9 cellular contexts compared by ENCODE assay signal in genomic region chr5:139671096-139671841, GRCh38. TPM values are rescaled to one million over a fixed set of nuclear protein-coding genes. Genes with fewer than 3 reads are reported as not detected.
DNase-seq lines count a peak whose midpoint lies in the region; ATAC-seq and FAIRE-seq lines count a peak whose summit lies in the region.
"Had no signal": no experiment of that assay in that cellular context is flagged by ENCODE, and none has a peak within 500 bp of the region (broad histone marks: within the 10 kb centered on the region; RNA-seq: fewer than 3 reads in every experiment).

No MANE protein-coding gene starts in this region.

- FAIRE-seq in GM18507 (lab: Jason Lieb, UNC), result peak; percentile 78

- no peak for ATAC-seq in HG03520 (IDR thresholded peaks at IDR 0.05; ENCODE audit: unreplicated experiment)

- H3K4me3 ChIP-seq in skin epidermis, result no peak overlapping the region

- DNase-seq in GM18507 (ENCODE audit: extremely low spot score, insufficient read length, low read depth) (no peak), SW480 (ENCODE audit: low spot score) (peak; percentile 77), hepatic stellate cell (ENCODE audit: low spot score) (peak; percentile 85), AG08396 (ENCODE audit: low spot score) (no peak), NCI-H510A treated with DMSO at 0.1 percent for 48 hours (lab: John Stamatoyannopoulos, UW) (no peak)
- DNase-seq in activated T-helper 1 cell treated with anti-CD3 and anti-CD28 coated beads, Interleukin-12 subunit alpha, Interleukin-12 subunit beta, Interleukin-2, Interleukin-4 antibody, amounts not matched to agents 30 ng/mL and 10 ng/mL and 1 ng/mL, durations not matched to agents 14 hours and 24 hours and 36 hours (ENCODE audit: low spot score), result no peak

- no peak overlapping the region for H3K27ac Mint-ChIP-seq in activated T-helper 1 cell treated with anti-CD3 and anti-CD28 coated beads, Interleukin-12 subunit alpha, Interleukin-12 subunit beta, Interleukin-2, Interleukin-4 antibody, amounts not matched to agents 30 ng/mL and 10 ng/mL and 1 ng/mL, durations not matched to agents 14 hours and 24 hours and 36 hours
- H3K27ac Mint-ChIP-seq: T-helper 2 cell treated with Interferon-gamma antibody and Interleukin-4, amounts not matched to agents 5 μg/mL and 100 μg/mL, for 36 hours had no signal

- peaks cover 32% of the 10 kb centered on the region for H3K4me1 Mint-ChIP-seq in activated T-helper 1 cell treated with anti-CD3 and anti-CD28 coated beads, Interleukin-12 subunit alpha, Interleukin-12 subunit beta, Interleukin-2, Interleukin-4 antibody, amounts not matched to agents 30 ng/mL and 10 ng/mL and 1 ng/mL, durations not matched to agents 14 hours and 24 hours and 36 hours (ENCODE audit: low read depth)

- H3K27ac ChIP-seq in skin epidermis, result peak overlapping the region in 19 of 21 experiments; percentile 28 to 96 (median 75)

- H3K4me3 Mint-ChIP-seq in activated T-helper 1 cell treated with anti-CD3 and anti-CD28 coated beads, Interleukin-12 subunit alpha, Interleukin-12 subunit beta, Interleukin-2, Interleukin-4 antibody, amounts not matched to agents 30 ng/mL and 10 ng/mL and 1 ng/mL, durations not matched to agents 14 hours and 24 hours and 36 hours, result no peak overlapping the region
- H3K4me3 Mint-ChIP-seq: T-helper 2 cell treated with Interferon-gamma antibody and Interleukin-4, amounts not matched to agents 5 μg/mL and 100 μg/mL, for 36 hours had no signal

- intact Hi-C loops in activated T-helper 1 cell treated with anti-CD3 and anti-CD28 coated beads, Interleukin-12 subunit alpha, Interleukin-12 subunit beta, Interleukin-2, Interleukin-4 antibody, amounts not matched to agents 30 ng/mL and 10 ng/mL and 1 ng/mL, durations not matched to agents 14 hours and 24 hours and 36 hours (cut with micrococcal nuclease), result no loop called here

- peaks cover 13% of the 10 kb centered on the region for H3K27me3 Mint-ChIP-seq in activated T-helper 1 cell treated with anti-CD3 and anti-CD28 coated beads, Interleukin-12 subunit alpha, Interleukin-12 subunit beta, Interleukin-2, Interleukin-4 antibody, amounts not matched to agents 30 ng/mL and 10 ng/mL and 1 ng/mL, durations not matched to agents 14 hours and 24 hours and 36 hours (ENCODE audit: insufficient read depth)

- H3K9me3 Mint-ChIP-seq in activated T-helper 1 cell treated with anti-CD3 and anti-CD28 coated beads, Interleukin-12 subunit alpha, Interleukin-12 subunit beta, Interleukin-2, Interleukin-4 antibody, amounts not matched to agents 30 ng/mL and 10 ng/mL and 1 ng/mL, durations not matched to agents 14 hours and 24 hours and 36 hours, result no peaks in the 10 kb centered on the region
- H3K9me3 Mint-ChIP-seq: T-helper 2 cell treated with Interferon-gamma antibody and Interleukin-4, amounts not matched to agents 5 μg/mL and 100 μg/mL, for 36 hours had no signal

- H3K36me3 Mint-ChIP-seq in activated T-helper 1 cell treated with anti-CD3 and anti-CD28 coated beads, Interleukin-12 subunit alpha, Interleukin-12 subunit beta, Interleukin-2, Interleukin-4 antibody, amounts not matched to agents 30 ng/mL and 10 ng/mL and 1 ng/mL, durations not matched to agents 14 hours and 24 hours and 36 hours (ENCODE audit: low read depth), result no peaks in the 10 kb centered on the region

RNA-seq across cellular contexts. Expression of gene CXXC5, which starts 23.1 kb away (rescaled TPM):
- total RNA-seq in activated T-helper 1 cell treated with anti-CD3 and anti-CD28 coated beads, Interleukin-12 subunit alpha, Interleukin-12 subunit beta, Interleukin-2, Interleukin-4 antibody, amounts not matched to agents 30 ng/mL and 10 ng/mL and 1 ng/mL, durations not matched to agents 14 hours and 24 hours and 36 hours, result 0.88 and 1.7 TPM in 2 replicates

Comparison
In these comparisons a context has a peak if more than half of its experiments do, and no peak if none do; other contexts are left out.
1. DNase-seq: peak in SW480 (single experiment) and hepatic stellate cell (single experiment); none in GM18507 (single experiment), activated T-helper 1 cell treated with anti-CD3 and anti-CD28 coated beads, Interleukin-12 subunit alpha, Interleukin-12 subunit beta, Interleukin-2, Interleukin-4 antibody, amounts not matched to agents 30 ng/mL and 10 ng/mL and 1 ng/mL, durations not matched to agents 14 hours and 24 hours and 36 hours (single experiment), AG08396 (single experiment) and NCI-H510A treated with DMSO at 0.1 percent for 48 hours (single experiment).